8 cellular contexts compared by ENCODE assay signal in genomic region chr17:40363480-40363838, GRCh38. TPM values are rescaled to one million over a fixed set of nuclear protein-coding genes. Genes with fewer than 3 reads are reported as not detected.
A peak's percentile ranks its signal among the peaks of the same experiment; 100 is the strongest.
DNase-seq lines count a peak whose midpoint lies in the region; ATAC-seq and TF ChIP-seq lines count a peak whose summit lies in the region.

No MANE protein-coding gene starts in this region.

- peak; percentile 38 to 43 for DNase-seq in heart right ventricle
- DNase-seq in Right ventricle myocardium superior = no peak
- peak; percentile 56 for DNase-seq in adipocyte (ENCODE audit: low read depth)
- peak; percentile 40 to 83 for DNase-seq in left lung
- DNase-seq in GM10266 (ENCODE audit: extremely low spot score) = no peak
- no peak for DNase-seq in GM10248 (ENCODE audit: extremely low spot score)

- intact Hi-C loops in heart right ventricle (cut with DNase I) = loop anchor here in 9 of 10 donors (5.0 to 10.0 kb wide), 10 partner anchors 34 to 201 kb away; partner anchors contain the start of genes TOP2A (in 4 of the 9), CCR7 (in 2 of the 9) and IGFBP4 (in 1 of the 9)
- intact Hi-C loops in Right ventricle myocardium superior (cut with DNase I) = loop anchor here (5.0 kb wide), 1 partner anchor 49 kb away; no protein-coding TSS in a partner anchor
- intact Hi-C loops in left lung (cut with DNase I) = loop anchor here in 1 of 2 donors (5.0 kb wide), 1 partner anchor 169 kb away; no protein-coding TSS in a partner anchor

- CTCF ChIA-PET in GM10248 (lab: Yijun Ruan, JAX) = interaction anchor here (1.1 to 20.0 kb wide), 11 partner anchors 8 to 1302 kb away, joined by 3 to 604 read pairs (median 9); partner anchors contain the start of gene RARA

- H3K9me3 ChIP-seq in heart right ventricle (no peaks in the 10 kb centered on the region), adipocyte (ENCODE audit: control insufficient read depth, low read length) (no peaks in the 10 kb centered on the region), left lung (no peaks in the 10 kb centered on the region), thymus (ENCODE audit: control insufficient read depth) (no peaks in the 10 kb centered on the region)

- H3K27ac ChIP-seq in heart right ventricle = peak overlapping the region in 9 of 10 donors; percentile 32 to 83 (median 70)
- peak overlapping the region in 1 of 2 donors; percentile 50 for H3K27ac ChIP-seq in left lung
- no peak overlapping the region for H3K27ac ChIP-seq in thymus (ENCODE audit: low read depth)

- peak overlapping the region; percentile 84 for H3K9ac ChIP-seq in adipocyte (ENCODE audit: low read length)

- peak; percentile 4 to 54 (median 36) for ATAC-seq in heart right ventricle
- ATAC-seq in Right ventricle myocardium superior (ENCODE audit: poor library complexity) = no peak
- ATAC-seq in left lung = peak; percentile 3
- no peak for ATAC-seq in HG02840 (IDR thresholded peaks at IDR 0.05; ENCODE audit: low FRiP score, unreplicated experiment)

- POLR2A ChIA-PET in GM10248 (lab: Yijun Ruan, JAX) = interaction anchor here (0.6 kb wide), 1 partner anchor 889 kb away, joined by 4 read pairs; no protein-coding TSS in a partner anchor

- peaks cover 0 to 26% (median 0%) of the 10 kb centered on the region in 7 donors for H3K27me3 ChIP-seq in heart right ventricle
- H3K27me3 ChIP-seq in adipocyte (replicated peaks; ENCODE audit: control insufficient read depth, insufficient read depth, low read length) = no peaks in the 10 kb centered on the region
- peaks cover 0 to 45% of the 10 kb centered on the region in 2 donors for H3K27me3 ChIP-seq in left lung
- peaks cover 18% of the 10 kb centered on the region for H3K27me3 ChIP-seq in thymus (ENCODE audit: control insufficient read depth, insufficient read depth)

- 2 to 3% methylated on average over 40 of the region's 40 CpGs for WGBS in heart right ventricle, 2 donors
- 20% methylated on average over 40 of the region's 40 CpGs for WGBS in thymus

- peak overlapping the region; percentile 40 to 67 (median 52) for H3K4me3 ChIP-seq in heart right ventricle
- H3K4me3 ChIP-seq in adipocyte (ENCODE audit: low read length) = peak overlapping the region; percentile 83
- peak overlapping the region; percentile 49 to 54 for H3K4me3 ChIP-seq in left lung
- peak overlapping the region; percentile 63 for H3K4me3 ChIP-seq in thymus (ENCODE audit: low read length)

- TF ChIP-seq CTCF in heart right ventricle (IDR thresholded peaks at IDR 0.05) = no peak
- no peak for TF ChIP-seq CTCF in left lung (IDR thresholded peaks at IDR 0.05)
- TF ChIP-seq CTCF in GM10266 (IDR thresholded peaks at IDR 0.05; ENCODE audit: control insufficient read depth, insufficient read depth, low read depth, missing control alignments) = no peak
- no peak for TF ChIP-seq CTCF in GM10248 (IDR thresholded peaks at IDR 0.05; ENCODE audit: control extremely low read depth, extremely low read depth, low read depth, missing control alignments)

- H3K4me1 ChIP-seq in heart right ventricle (peaks cover 0 to 30% (median 10%) of the 10 kb centered on the region in 9 donors), adipocyte (ENCODE audit: control insufficient read depth, insufficient read depth, low read length) (peaks cover 19% of the 10 kb centered on the region), left lung (peaks cover 0 to 35% of the 10 kb centered on the region in 2 donors), thymus (ENCODE audit: control insufficient read depth, insufficient read depth, low read length) (peaks cover 3% of the 10 kb centered on the region)

- H3K36me3 ChIP-seq in heart right ventricle (peaks cover 0 to 4% (median 0%) of the 10 kb centered on the region in 9 donors), adipocyte (ENCODE audit: control insufficient read depth, insufficient read depth, low read length, severe bottlenecking) (no peaks in the 10 kb centered on the region), left lung (no peaks in the 10 kb centered on the region), thymus (ENCODE audit: control insufficient read depth, insufficient read depth) (no peaks in the 10 kb centered on the region)

RNA-seq across cellular contexts. Expression of gene GJD3, which starts 1.1 kb away (rescaled TPM):
- total RNA-seq in heart right ventricle = 1 to 10 TPM in 9 of 10 donors, under 1 TPM in 1; 0.79 to 6.2 (median 2.1) TPM
- polyA plus RNA-seq in heart right ventricle = under 1 TPM; 0.65 to 0.88 TPM
- 1.3 TPM for total RNA-seq in Right ventricle myocardium superior
- total RNA-seq in left lung = 1 to 10 TPM; 3.0 to 3.6 TPM
- polyA plus RNA-seq in thymus = 0.34 TPM

RNA-seq across cellular contexts. Expression of gene TOP2A, which starts 54.2 kb away (rescaled TPM):
- 10 to 100 TPM in 1 of 10 donors, 1 to 10 TPM in 4, under 1 TPM in 5; 0.17 to 20.0 (median 1.0) TPM for total RNA-seq in heart right ventricle
- 1 to 10 TPM in 1 of 2 donors, under 1 TPM in 1; 0.28 to 1.5 TPM for polyA plus RNA-seq in heart right ventricle
- 2.9 TPM for total RNA-seq in Right ventricle myocardium superior
- 10 to 100 TPM; 18.1 to 40.0 TPM for total RNA-seq in left lung
- polyA plus RNA-seq in thymus = 21.6 TPM

RNA-seq across cellular contexts. Expression of gene RARA, which starts 54.5 kb away (rescaled TPM):
- total RNA-seq in heart right ventricle = 10 to 100 TPM; 11.2 to 34.0 (median 18.3) TPM
- polyA plus RNA-seq in heart right ventricle = 10 to 100 TPM; 19.0 to 20.8 TPM
- total RNA-seq in Right ventricle myocardium superior = 15.8 TPM
- 10 to 100 TPM; 54.7 to 62.6 TPM for total RNA-seq in left lung
- 17.1 TPM for polyA plus RNA-seq in thymus

Comparison
In these comparisons a context has a peak if more than half of its experiments do, and no peak if none do; other contexts are left out.
1. ATAC-seq: peak in heart right ventricle (8 of 8) and left lung (single experiment); none in Right ventricle myocardium superior (single experiment) and HG02840 (single experiment).
2. DNase-seq: peak in heart right ventricle (2 of 2), adipocyte (single experiment) and left lung (2 of 2); none in Right ventricle myocardium superior (single experiment), GM10266 (single experiment) and GM10248 (single experiment).
3. Peak in every context shown above with its lines, with median percentiles within 50 percentile points of each other: H3K4me3 ChIP-seq.